Comparison of ENCODE assay signal across 8 cellular contexts in the genomic region with DNA sequence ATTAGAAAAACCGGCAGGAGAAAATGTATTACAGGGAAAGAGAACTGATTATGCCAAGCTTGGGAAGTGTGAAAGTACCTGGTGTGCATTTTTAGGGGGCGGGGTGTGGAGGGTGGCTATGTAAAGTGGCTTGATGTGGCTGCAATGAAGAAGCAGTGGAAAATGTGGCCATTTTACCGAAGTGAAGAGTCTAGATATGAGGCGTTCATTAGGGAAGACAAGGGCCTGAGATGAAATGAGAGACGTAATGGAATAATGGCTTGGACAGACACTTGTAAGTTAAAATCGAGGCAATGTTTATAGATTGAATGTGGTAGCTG. TPM values are rescaled to one million over a fixed set of nuclear protein-coding genes. Genes with fewer than 3 reads are reported as not detected.
DNase-seq lines count a peak whose midpoint lies in the region; ATAC-seq and TF ChIP-seq lines count a peak whose summit lies in the region.

No MANE protein-coding gene starts in this region.

- H3K27me3 ChIP-seq in heart right ventricle (no peaks in the 10 kb centered on the region), NT2/D1 (ENCODE audit: insufficient read depth, insufficient read length) (no peaks in the 10 kb centered on the region), iPS-18a (ENCODE audit: control insufficient read depth, insufficient read depth, low read length) (no peaks in the 10 kb centered on the region)

- peak overlapping the region; percentile 72 to 92 (median 86) for H3K4me3 ChIP-seq in heart right ventricle
- H3K4me3 ChIP-seq in NT2/D1 (ENCODE audit: insufficient read length, low read depth), result peak overlapping the region; percentile 94
- H3K4me3 ChIP-seq in iPS-18a (ENCODE audit: low read length), result peak overlapping the region; percentile 99

- H3K4me1 ChIP-seq in heart right ventricle, result peaks cover 0 to 73% (median 38%) of the 10 kb centered on the region in 9 donors
- no peaks in the 10 kb centered on the region for H3K4me1 ChIP-seq in NT2/D1 (ENCODE audit: insufficient read depth, insufficient read length)
- H3K4me1 ChIP-seq in iPS-18a (ENCODE audit: control insufficient read depth, low read depth, low read length), result peaks cover 21% of the 10 kb centered on the region

- TF ChIP-seq CTCF in heart right ventricle (IDR thresholded peaks at IDR 0.05), result no peak

- DNase-seq in heart right ventricle (no peak), left cardiac atrium (no peak), NT2/D1 (ENCODE audit: low read depth, low spot score) (no peak), GM03348 (ENCODE audit: low spot score) (no peak), ureter (ENCODE audit: low spot score) (no peak)
- peak; percentile 8 to 16 for DNase-seq in stimulated activated CD4-positive, alpha-beta T cell treated with anti-CD3 and anti-CD28 coated beads, Interleukin-1b, Interleukin-23, amount 100 ng/mL, for 4 hours (ENCODE audit: low read depth in 2 of 2)

- H3K36me3 ChIP-seq in heart right ventricle (peaks cover 0 to under 1% (median 0%) of the 10 kb centered on the region in 9 donors), NT2/D1 (ENCODE audit: insufficient read depth, insufficient read length, low read length) (peaks cover 6% of the 10 kb centered on the region), iPS-18a (ENCODE audit: control insufficient read depth, low read depth, low read length) (no peaks in the 10 kb centered on the region)

- peak overlapping the region; percentile 98 for H3K27ac Mint-ChIP-seq in activated naive CD4-positive, alpha-beta T cell treated with anti-CD3 and anti-CD28 coated beads, Interleukin-2, amount 50 U/mL, for 24 hours

- intact Hi-C loops in heart right ventricle (cut with DNase I), result loop anchor here in 8 of 10 donors (5.0 to 10.0 kb wide), 9 partner anchors 47 to 316 kb away; a partner anchor contains a TSS
- intact Hi-C loops in left cardiac atrium (cut with DNase I), result loop anchor here (5.0 to 10.0 kb wide), 2 partner anchors 94 to 102 kb away; no protein-coding TSS in a partner anchor

- WGBS in heart right ventricle, 2 donors, result 7 to 9% methylated on average over 6 of the region's 6 CpGs

- H3K27ac ChIP-seq in heart right ventricle (peak overlapping the region in 9 of 10 donors; percentile 92 to 98 (median 96)), iPS-18a (ENCODE audit: low read length) (peak overlapping the region; percentile 96)

- peaks cover 55% of the 10 kb centered on the region for H3K4me1 Mint-ChIP-seq in activated naive CD4-positive, alpha-beta T cell treated with anti-CD3 and anti-CD28 coated beads, Interleukin-2, amount 50 U/mL, for 24 hours

- H3K9me3 Mint-ChIP-seq in activated naive CD4-positive, alpha-beta T cell treated with anti-CD3 and anti-CD28 coated beads, Interleukin-2, amount 50 U/mL, for 24 hours, result no peaks in the 10 kb centered on the region

- H3K9me3 ChIP-seq in heart right ventricle, result no peaks in the 10 kb centered on the region
- no peaks in the 10 kb centered on the region for H3K9me3 ChIP-seq in NT2/D1 (ENCODE audit: insufficient read depth, low read length)
- no peaks in the 10 kb centered on the region for H3K9me3 ChIP-seq in iPS-18a (ENCODE audit: control insufficient read depth, low read depth, low read length)

- ATAC-seq in heart right ventricle (no peak), left cardiac atrium (no peak)

- H3K36me3 Mint-ChIP-seq in activated naive CD4-positive, alpha-beta T cell treated with anti-CD3 and anti-CD28 coated beads, Interleukin-2, amount 50 U/mL, for 24 hours, result no peaks in the 10 kb centered on the region

- no peaks in the 10 kb centered on the region for H3K27me3 Mint-ChIP-seq in activated naive CD4-positive, alpha-beta T cell treated with anti-CD3 and anti-CD28 coated beads, Interleukin-2, amount 50 U/mL, for 24 hours

- peak overlapping the region; percentile 97 for H3K4me3 Mint-ChIP-seq in activated naive CD4-positive, alpha-beta T cell treated with anti-CD3 and anti-CD28 coated beads, Interleukin-2, amount 50 U/mL, for 24 hours

- peak overlapping the region; percentile 92 for H3K9ac ChIP-seq in NT2/D1 (ENCODE audit: insufficient read length, low read depth)
- H3K9ac ChIP-seq in iPS-18a (ENCODE audit: low read length), result peak overlapping the region; percentile 95

RNA-seq across cellular contexts. Expression of a gene that starts 1.2 kb away (rescaled TPM):
- total RNA-seq in heart right ventricle, result 10 to 100 TPM; 56.0 to 92.5 (median 75.0) TPM
- polyA plus RNA-seq in heart right ventricle, result 10 to 100 TPM; 17.1 to 23.6 TPM
- 10 to 100 TPM; 53.2 to 60.0 TPM for total RNA-seq in left cardiac atrium
- total RNA-seq in ureter, result 103 TPM

RNA-seq across cellular contexts. Expression of a gene that starts 1.5 kb away (rescaled TPM):
- total RNA-seq in heart right ventricle (10 to 100 TPM; 15.6 to 33.4 (median 22.6) TPM), left cardiac atrium (10 to 100 TPM; 16.2 to 16.3 TPM), ureter (14.9 TPM)
- 1 to 10 TPM; 1.2 to 2.8 TPM for polyA plus RNA-seq in heart right ventricle

Comparison
In these comparisons a context has a peak if more than half of its experiments do, and no peak if none do; other contexts are left out.
1. DNase-seq: peak in stimulated activated CD4-positive, alpha-beta T cell treated with anti-CD3 and anti-CD28 coated beads, Interleukin-1b, Interleukin-23, amount 100 ng/mL, for 4 hours (2 of 2); none in heart right ventricle (0 of 2), left cardiac atrium (single experiment), NT2/D1 (single experiment), GM03348 (single experiment) and ureter (single experiment).
2. Peak in every context shown above with its lines, with median percentiles within 50 percentile points of each other: H3K4me3 ChIP-seq.